8 cellular contexts compared by ENCODE assay signal in the genomic region with DNA sequence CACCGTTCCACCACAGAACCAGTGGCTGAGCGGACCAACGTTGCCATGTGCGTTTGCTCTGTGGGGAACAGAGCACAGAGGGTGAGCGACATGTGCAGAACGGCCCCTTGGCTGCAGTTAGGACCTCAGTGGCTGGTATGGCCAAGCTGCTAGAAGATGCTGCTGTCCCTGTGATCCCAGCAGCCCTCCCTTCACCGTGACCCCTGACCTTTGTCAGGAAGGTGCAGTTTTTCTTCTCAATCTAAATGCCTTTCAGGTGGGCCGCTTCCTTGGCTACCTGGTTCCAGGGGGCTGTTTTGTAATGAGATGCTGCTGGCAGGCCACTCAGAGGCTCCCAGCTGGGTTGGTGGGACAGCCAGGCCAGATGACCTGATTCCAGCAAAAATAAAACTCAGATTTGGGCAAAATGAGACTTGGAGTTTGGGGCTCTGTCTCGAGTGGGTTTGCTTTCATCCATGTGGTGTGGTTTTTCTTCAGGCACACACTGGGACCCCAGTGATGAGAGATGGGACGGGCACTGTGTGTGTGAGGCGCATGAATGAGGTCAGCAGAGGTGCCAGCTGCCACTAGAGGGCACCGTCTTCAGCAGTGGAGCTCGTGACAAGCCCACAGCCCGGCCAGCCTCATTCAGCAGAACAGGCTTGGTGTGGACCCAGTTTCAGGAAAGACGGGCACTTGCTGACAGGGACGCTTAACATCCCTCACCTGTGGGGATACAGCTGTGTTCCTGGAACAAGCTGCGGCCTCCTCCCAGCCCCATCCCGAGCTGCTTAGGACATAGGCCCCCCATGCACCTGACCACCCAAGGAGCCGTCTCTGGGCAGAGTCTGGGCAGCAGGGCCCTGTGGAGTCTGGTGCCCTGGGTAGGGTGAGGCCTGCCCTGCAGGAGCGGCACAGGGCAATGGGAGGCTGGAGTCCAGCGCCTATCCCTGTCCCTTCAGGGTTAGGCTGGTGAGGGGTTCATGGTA. TPM values are rescaled to one million over a fixed set of nuclear protein-coding genes. Genes with fewer than 3 reads are reported as not detected.
A peak's percentile ranks its signal among the peaks of the same experiment; 100 is the strongest.
DNase-seq lines count a peak whose midpoint lies in the region; ATAC-seq, FAIRE-seq and TF ChIP-seq lines count a peak whose summit lies in the region.

No MANE protein-coding gene starts in this region.

- H3K9me1 ChIP-seq in keratinocyte (ENCODE audit: control insufficient read depth, extremely low read depth, insufficient read depth, low read length): no peaks in the 10 kb centered on the region

- no peak overlapping the region for H3K4me3 ChIP-seq in keratinocyte (ENCODE audit: control insufficient read depth in 2 of 3, extremely low read depth in 1 of 3, insufficient read depth in 2 of 3, low read depth in 1 of 3, low read length in 3 of 3)

- peaks cover 31% of the 10 kb centered on the region for H3K79me2 ChIP-seq in keratinocyte (ENCODE audit: control insufficient read depth, insufficient read depth, low read length)

- peaks cover 14% of the 10 kb centered on the region for H3K4me1 ChIP-seq in keratinocyte (ENCODE audit: control insufficient read depth, extremely low read depth, insufficient read depth, low read length)

- ATAC-seq in GM19023 (IDR thresholded peaks at IDR 0.05; ENCODE audit: unreplicated experiment): no peak
- ATAC-seq in GM21825 (IDR thresholded peaks at IDR 0.05; ENCODE audit: unreplicated experiment): no peak

- no peak overlapping the region for H3K9ac ChIP-seq in keratinocyte (ENCODE audit: control insufficient read depth, extremely low read depth, insufficient read depth, low read length)

- H3K9me3 Mint-ChIP-seq in brain: peaks cover 9 to 14% (median 13%) of the 10 kb centered on the region in 5 experiments

- peaks cover 6% of the 10 kb centered on the region for H3K27me3 Mint-ChIP-seq in brain

- H4K20me1 ChIP-seq in keratinocyte (ENCODE audit: control insufficient read depth, extremely low read depth, insufficient read depth, low read length): peaks cover 5% of the 10 kb centered on the region

- dilution Hi-C loops in keratinocyte (cut with MboI; ENCODE audit: extremely low pct_ligation_motif_present, low sequenced_read_pairs): no loop called here

- H3K27me3 ChIP-seq in keratinocyte (ENCODE audit: control insufficient read depth, extremely low read depth, insufficient read depth, low read length): no peaks in the 10 kb centered on the region

- H3K4me1 Mint-ChIP-seq in brain: peaks cover 20% of the 10 kb centered on the region

- FAIRE-seq in keratinocyte (lab: Jason Lieb, UNC): no peak

- H3K4me2 ChIP-seq in keratinocyte (ENCODE audit: control insufficient read depth, extremely low read depth, insufficient read depth, low read depth, low read length): no peak overlapping the region

- TF ChIP-seq CTCF in brain (conservative IDR thresholded peaks at IDR 0.05): peak; percentile 55 to 75
- TF ChIP-seq CTCF in keratinocyte (optimal IDR thresholded peaks at IDR 0.05 in 1 of 3, IDR thresholded peaks at IDR 0.05 in 1 of 3, conservative IDR thresholded peaks at IDR 0.05 in 1 of 3; ENCODE audit: extremely low read depth in 1 of 3, insufficient read depth in 2 of 3, low read length in 3 of 3): peak; percentile 81 to 98 (median 89)

- H3K36me3 Mint-ChIP-seq in brain: peaks cover 20% of the 10 kb centered on the region

- peak overlapping the region in 4 of 5 experiments; percentile 11 to 66 (median 29) for H3K4me3 Mint-ChIP-seq in brain

- DNase-seq in DMS 273 treated with DMSO at 0.1 percent for 48 hours (lab: John Stamatoyannopoulos, UW) (peak; percentile 39), HuH-7.5 (ENCODE audit: low spot score) (peak; percentile 88), T-helper 2 cell (peak in 3 of 5 experiments; percentile 32 to 66 (median 40)), keratinocyte (ENCODE audit: low read depth, low spot score) (no peak)
- DNase-seq in stimulated activated CD4-positive, alpha-beta T cell treated with anti-CD3 and anti-CD28 coated beads, Interleukin-2, amount 100 ng/mL, for 24 hours: peak; percentile 70 to 71

- no peak overlapping the region for H2AFZ ChIP-seq in keratinocyte (ENCODE audit: control insufficient read depth, low read length)

- no peaks in the 10 kb centered on the region for H3K9me3 ChIP-seq in keratinocyte (ENCODE audit: control insufficient read depth, low read depth, low read length)

- H3K36me3 ChIP-seq in keratinocyte (ENCODE audit: control insufficient read depth in 2 of 2, extremely low read depth in 1 of 2, insufficient read depth in 2 of 2, low read length in 2 of 2): peaks cover 21 to 24% of the 10 kb centered on the region in 2 experiments

- no peak overlapping the region for H3K27ac ChIP-seq in keratinocyte (ENCODE audit: control insufficient read depth, insufficient read depth, low read length)

- H3K27ac Mint-ChIP-seq in brain: peak overlapping the region in 2 of 5 experiments; percentile 11 to 54

RNA-seq across cellular contexts. Expression of a gene that starts 4.1 kb away (rescaled TPM):
- polyA plus RNA-seq in brain (ENCODE audit: insufficient read depth, low read depth, low replicate concordance) (64.0 TPM), keratinocyte (44.7 to 115 TPM (median 61.1 TPM) in 3 replicates)
- 8.6 TPM for polyA plus RNA-seq in keratinocyte (2011; ENCODE audit: low read depth)
- 64.8 and 109 TPM in 2 replicates for polyA plus RNA-seq in keratinocyte (2011; cell fraction: cytosol; rRNA removed)
- 55.7 and 75.2 TPM in 2 replicates for polyA plus RNA-seq in keratinocyte (2011; cell fraction: nucleus; rRNA removed)
- 42.4 and 69.6 TPM in 2 replicates for polyA plus RNA-seq in keratinocyte (2012; ENCODE audit: low replicate concordance)
- polyA minus RNA-seq in keratinocyte: 80.6 to 155 TPM (median 91.7 TPM) in 3 replicates
- 110 TPM for polyA minus RNA-seq in keratinocyte (2011; cell fraction: cytosol; rRNA and poly(A)+ RNA removed)
- polyA minus RNA-seq in keratinocyte (2011; cell fraction: nucleus; rRNA and poly(A)+ RNA removed): 22.2 and 29.4 TPM in 2 replicates

RNA-seq across cellular contexts. Expression of a gene that starts 16.7 kb away (rescaled TPM):
- polyA plus RNA-seq in brain (ENCODE audit: insufficient read depth, low read depth, low replicate concordance) (not detected), keratinocyte (not detected in 3 replicates)
- not detected for polyA plus RNA-seq in keratinocyte (2011; ENCODE audit: low read depth)
- polyA plus RNA-seq in keratinocyte (2011; cell fraction: cytosol; rRNA removed): not detected in 2 replicates
- not detected in 2 replicates for polyA plus RNA-seq in keratinocyte (2011; cell fraction: nucleus; rRNA removed)
- not detected in 2 replicates for polyA plus RNA-seq in keratinocyte (2012; ENCODE audit: low replicate concordance)
- polyA minus RNA-seq in keratinocyte: not detected in 3 replicates
- not detected for polyA minus RNA-seq in keratinocyte (2011; cell fraction: cytosol; rRNA and poly(A)+ RNA removed)
- polyA minus RNA-seq in keratinocyte (2011; cell fraction: nucleus; rRNA and poly(A)+ RNA removed): not detected in 2 replicates

RNA-seq across cellular contexts. Expression of a gene that starts 25.0 kb away (rescaled TPM):
- polyA plus RNA-seq in brain (ENCODE audit: insufficient read depth, low read depth, low replicate concordance): 20.1 TPM
- 4.3 to 4.7 TPM (median 4.5 TPM) in 3 replicates for polyA plus RNA-seq in keratinocyte
- 9.4 TPM for polyA plus RNA-seq in keratinocyte (2011; ENCODE audit: low read depth)
- polyA plus RNA-seq in keratinocyte (2011; cell fraction: cytosol; rRNA removed): 2.5 and 4.8 TPM in 2 replicates
- polyA plus RNA-seq in keratinocyte (2011; cell fraction: nucleus; rRNA removed): 11.0 and 12.5 TPM in 2 replicates
- 6.4 and 7.5 TPM in 2 replicates for polyA plus RNA-seq in keratinocyte (2012; ENCODE audit: low replicate concordance)
- polyA minus RNA-seq in keratinocyte: 3.6 to 8.1 TPM (median 3.6 TPM) in 3 replicates
- polyA minus RNA-seq in keratinocyte (2011; cell fraction: cytosol; rRNA and poly(A)+ RNA removed): 7.9 TPM
- polyA minus RNA-seq in keratinocyte (2011; cell fraction: nucleus; rRNA and poly(A)+ RNA removed): 8.0 and 8.6 TPM in 2 replicates

RNA-seq across cellular contexts. Expression of a gene that starts 41.4 kb away (rescaled TPM):
- polyA plus RNA-seq in brain (ENCODE audit: insufficient read depth, low read depth, low replicate concordance) (not detected), keratinocyte (not detected in 3 replicates)
- not detected for polyA plus RNA-seq in keratinocyte (2011; ENCODE audit: low read depth)
- polyA plus RNA-seq in keratinocyte (2011; cell fraction: cytosol; rRNA removed): not detected in 2 replicates
- polyA plus RNA-seq in keratinocyte (2011; cell fraction: nucleus; rRNA removed): not detected in 2 replicates
- polyA plus RNA-seq in keratinocyte (2012; ENCODE audit: low replicate concordance): not detected in 2 replicates
- polyA minus RNA-seq in keratinocyte: not detected in 3 replicates
- polyA minus RNA-seq in keratinocyte (2011; cell fraction: cytosol; rRNA and poly(A)+ RNA removed): not detected
- not detected in 2 replicates for polyA minus RNA-seq in keratinocyte (2011; cell fraction: nucleus; rRNA and poly(A)+ RNA removed)

RNA-seq across cellular contexts. Expression of a gene that starts 57.0 kb away (rescaled TPM):
- polyA plus RNA-seq in brain (ENCODE audit: insufficient read depth, low read depth, low replicate concordance): not detected
- polyA plus RNA-seq in keratinocyte: not detected in 3 replicates
- not detected for polyA plus RNA-seq in keratinocyte (2011; ENCODE audit: low read depth)
- polyA plus RNA-seq in keratinocyte (2011; cell fraction: cytosol; rRNA removed): not detected in 2 replicates
- not detected in 2 replicates for polyA plus RNA-seq in keratinocyte (2011; cell fraction: nucleus; rRNA removed)
- not detected in 2 replicates for polyA plus RNA-seq in keratinocyte (2012; ENCODE audit: low replicate concordance)
- not detected in 3 replicates for polyA minus RNA-seq in keratinocyte
- not detected for polyA minus RNA-seq in keratinocyte (2011; cell fraction: cytosol; rRNA and poly(A)+ RNA removed)
- polyA minus RNA-seq in keratinocyte (2011; cell fraction: nucleus; rRNA and poly(A)+ RNA removed): not detected in 2 replicates
